Comparison of ENCODE assay signal across 1 cellular context in the genomic region with DNA sequence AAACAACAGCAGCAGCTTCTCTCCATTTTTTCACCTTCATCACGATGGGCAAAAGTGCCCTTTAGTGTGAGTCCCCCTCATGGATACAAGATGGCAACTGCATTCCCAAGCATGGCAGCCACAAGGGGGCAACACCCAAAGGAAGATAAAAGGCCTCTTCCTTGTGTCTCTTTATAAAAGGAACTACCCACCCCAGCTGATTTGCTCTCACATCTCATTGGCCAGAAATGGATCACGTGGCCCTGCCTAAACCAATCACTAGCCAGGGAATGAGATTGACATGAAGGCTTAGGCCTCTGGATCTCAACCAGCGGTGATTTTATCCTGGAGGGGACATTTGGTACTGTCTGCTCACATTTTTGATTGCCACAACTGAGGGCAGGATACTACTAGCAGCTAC.
TF ChIP-seq lines count a peak whose summit lies in the region.

No MANE protein-coding gene starts in this region.

TF ChIP-seq in HepG2, 621 proteins besides CTCF, POLR2A, EP300 and RAD21 (continued from another document):
- TF ChIP-seq, protein P1, sequence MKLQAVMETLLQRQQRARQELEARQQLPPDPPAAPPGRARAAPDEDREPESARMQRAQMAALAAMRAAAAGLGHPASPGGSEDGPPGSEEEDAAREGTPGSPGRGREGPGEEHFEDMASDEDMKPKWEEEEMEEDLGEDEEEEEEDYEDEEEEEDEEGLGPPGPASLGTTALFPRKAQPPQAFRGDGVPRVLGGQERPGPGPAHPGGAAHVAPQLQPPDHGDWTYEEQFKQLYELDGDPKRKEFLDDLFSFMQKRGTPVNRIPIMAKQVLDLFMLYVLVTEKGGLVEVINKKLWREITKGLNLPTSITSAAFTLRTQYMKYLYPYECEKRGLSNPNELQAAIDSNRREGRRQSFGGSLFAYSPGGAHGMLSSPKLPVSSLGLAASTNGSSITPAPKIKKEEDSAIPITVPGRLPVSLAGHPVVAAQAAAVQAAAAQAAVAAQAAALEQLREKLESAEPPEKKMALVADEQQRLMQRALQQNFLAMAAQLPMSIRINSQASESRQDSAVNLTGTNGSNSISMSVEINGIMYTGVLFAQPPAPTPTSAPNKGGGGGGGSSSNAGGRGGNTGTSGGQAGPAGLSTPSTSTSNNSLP (IDR thresholded peaks at IDR 0.05; ENCODE audit: low read depth, low read length): peak; percentile 64
- no peak for TF ChIP-seq SKI (IDR thresholded peaks at IDR 0.05; ENCODE audit: partially characterized antibody)
- TF ChIP-seq, protein P2, sequence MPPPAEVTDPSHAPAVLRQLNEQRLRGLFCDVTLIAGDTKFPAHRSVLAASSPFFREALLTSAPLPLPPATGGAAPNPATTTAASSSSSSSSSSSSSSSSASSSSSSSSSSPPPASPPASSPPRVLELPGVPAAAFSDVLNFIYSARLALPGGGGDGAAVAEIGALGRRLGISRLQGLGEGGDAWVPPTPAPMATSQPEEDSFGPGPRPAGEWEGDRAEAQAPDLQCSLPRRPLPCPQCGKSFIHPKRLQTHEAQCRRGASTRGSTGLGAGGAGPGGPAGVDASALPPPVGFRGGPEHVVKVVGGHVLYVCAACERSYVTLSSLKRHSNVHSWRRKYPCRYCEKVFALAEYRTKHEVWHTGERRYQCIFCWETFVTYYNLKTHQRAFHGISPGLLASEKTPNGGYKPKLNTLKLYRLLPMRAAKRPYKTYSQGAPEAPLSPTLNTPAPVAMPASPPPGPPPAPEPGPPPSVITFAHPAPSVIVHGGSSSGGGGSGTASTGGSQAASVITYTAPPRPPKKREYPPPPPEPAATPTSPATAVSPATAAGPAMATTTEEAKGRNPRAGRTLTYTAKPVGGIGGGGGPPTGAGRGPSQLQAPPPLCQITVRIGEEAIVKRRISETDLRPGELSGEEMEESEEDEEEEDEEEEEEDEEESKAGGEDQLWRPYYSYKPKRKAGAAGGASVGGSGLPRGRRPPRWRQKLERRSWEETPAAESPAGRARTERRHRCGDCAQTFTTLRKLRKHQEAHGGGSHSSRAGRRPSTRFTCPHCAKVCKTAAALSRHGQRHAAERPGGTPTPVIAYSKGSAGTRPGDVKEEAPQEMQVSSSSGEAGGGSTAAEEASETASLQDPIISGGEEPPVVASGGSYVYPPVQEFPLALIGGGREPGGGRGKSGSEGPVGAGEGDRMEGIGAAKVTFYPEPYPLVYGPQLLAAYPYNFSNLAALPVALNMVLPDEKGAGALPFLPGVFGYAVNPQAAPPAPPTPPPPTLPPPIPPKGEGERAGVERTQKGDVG (CRISPR knock-in tag; IDR thresholded peaks at IDR 0.05; ENCODE audit: borderline replicate concordance): no peak
